ENCODE assay signal across 17 cellular contexts in genomic region chrX:47156611-47157520, GRCh38.
"Had no signal": no experiment of that assay in that cellular context is flagged by ENCODE, and none has a peak within 500 bp of the region (broad histone marks: within the 10 kb centered on the region; RNA-seq: fewer than 3 reads in every experiment).

No MANE protein-coding gene starts in this region.

- H3K4me1 ChIP-seq: gastroesophageal sphincter, heart right ventricle, upper lobe of left lung had no signal

- H3K36me3 ChIP-seq: thoracic aorta had no signal

- H3K27ac ChIP-seq: esophagus muscularis mucosa, gastroesophageal sphincter, heart right ventricle, thoracic aorta, upper lobe of left lung had no signal

- H3K4me1 Mint-ChIP-seq: activated naive CD4-positive, alpha-beta T cell treated with anti-CD3 and anti-CD28 coated beads, Interleukin-2, amount 10 ng/mL, durations not matched to agents 7 days and 5 days; activated naive CD8-positive, alpha-beta T cell treated with anti-CD3 and anti-CD28 coated beads, Interleukin-2, amount 50 U/mL, for 24 hours; nephron had no signal

- DNase-seq: activated CD4-positive, alpha-beta T cell treated with anti-CD3 and anti-CD28 coated beads, Interleukin-2, amount 50 U/mL, for 1 hour; activated CD8-positive, alpha-beta memory T cell treated with anti-CD3 and anti-CD28 coated beads, Interleukin-2, amount 50 U/mL, for 4 hours; activated effector memory CD4-positive, alpha-beta T cell treated with Interleukin-2 at 50 U/mL for 16 hours; activated naive CD4-positive, alpha-beta T cell treated with anti-CD3 and anti-CD28 coated beads, Interleukin-2, amount 10 ng/mL, durations not matched to agents 7 days and 5 days; activated naive CD8-positive, alpha-beta T cell treated with anti-CD3 and anti-CD28 coated beads, Interleukin-2, amount 50 U/mL, for 24 hours; activated T-cell treated with anti-CD3 and anti-CD28 coated beads, Interleukin-2, amount 50 U/mL, for 4 hours; effector CD4-positive, alpha-beta T cell; heart right ventricle; mesenchymal stem cell; small intestine; stimulated activated CD4-positive, alpha-beta T cell treated with anti-CD3 and anti-CD28 coated beads, Interleukin-4, amount 100 ng/mL, for 1 hour; upper lobe of left lung had no signal

- H3K9me3 Mint-ChIP-seq: activated naive CD4-positive, alpha-beta T cell treated with anti-CD3 and anti-CD28 coated beads, Interleukin-2, amount 10 ng/mL, durations not matched to agents 7 days and 5 days; activated naive CD8-positive, alpha-beta T cell treated with anti-CD3 and anti-CD28 coated beads, Interleukin-2, amount 50 U/mL, for 24 hours; activated T-cell treated with anti-CD3 and anti-CD28 coated beads, Interleukin-2, amount 50 U/mL, for 4 hours; T-helper 1 cell treated with Interleukin-12 subunit alpha and Interleukin-12 subunit beta and Interleukin-4 antibody, amounts not matched to agents 30 μg/mL and 1 μg/mL, for 36 hours had no signal

- H3K4me3 Mint-ChIP-seq: activated naive CD4-positive, alpha-beta T cell treated with anti-CD3 and anti-CD28 coated beads, Interleukin-2, amount 10 ng/mL, durations not matched to agents 7 days and 5 days; activated naive CD8-positive, alpha-beta T cell treated with anti-CD3 and anti-CD28 coated beads, Interleukin-2, amount 50 U/mL, for 24 hours; activated T-cell treated with anti-CD3 and anti-CD28 coated beads, Interleukin-2, amount 50 U/mL, for 4 hours; nephron; T-helper 1 cell treated with Interleukin-12 subunit alpha and Interleukin-12 subunit beta and Interleukin-4 antibody, amounts not matched to agents 30 μg/mL and 1 μg/mL, for 36 hours had no signal

- ATAC-seq: activated naive CD8-positive, alpha-beta T cell treated with anti-CD3 and anti-CD28 coated beads, Interleukin-2, amount 50 U/mL, for 24 hours; activated T-cell treated with anti-CD3 and anti-CD28 coated beads, Interleukin-2, amount 50 U/mL, for 4 hours; gastroesophageal sphincter had no signal

- H3K27ac Mint-ChIP-seq: activated naive CD4-positive, alpha-beta T cell treated with anti-CD3 and anti-CD28 coated beads, Interleukin-2, amount 10 ng/mL, durations not matched to agents 7 days and 5 days; activated naive CD8-positive, alpha-beta T cell treated with anti-CD3 and anti-CD28 coated beads, Interleukin-2, amount 50 U/mL, for 24 hours; nephron; T-helper 1 cell treated with Interleukin-12 subunit alpha and Interleukin-12 subunit beta and Interleukin-4 antibody, amounts not matched to agents 30 μg/mL and 1 μg/mL, for 36 hours had no signal

- H3K27me3 ChIP-seq: gastroesophageal sphincter, upper lobe of left lung had no signal

- H3K27me3 Mint-ChIP-seq: activated naive CD4-positive, alpha-beta T cell treated with anti-CD3 and anti-CD28 coated beads, Interleukin-2, amount 10 ng/mL, durations not matched to agents 7 days and 5 days; activated naive CD8-positive, alpha-beta T cell treated with anti-CD3 and anti-CD28 coated beads, Interleukin-2, amount 50 U/mL, for 24 hours had no signal

- H3K9me3 ChIP-seq: esophagus muscularis mucosa, gastroesophageal sphincter, thoracic aorta, upper lobe of left lung had no signal

- H3K4me3 ChIP-seq: esophagus muscularis mucosa, gastroesophageal sphincter, heart right ventricle, thoracic aorta, upper lobe of left lung had no signal
